In the genomic region with DNA sequence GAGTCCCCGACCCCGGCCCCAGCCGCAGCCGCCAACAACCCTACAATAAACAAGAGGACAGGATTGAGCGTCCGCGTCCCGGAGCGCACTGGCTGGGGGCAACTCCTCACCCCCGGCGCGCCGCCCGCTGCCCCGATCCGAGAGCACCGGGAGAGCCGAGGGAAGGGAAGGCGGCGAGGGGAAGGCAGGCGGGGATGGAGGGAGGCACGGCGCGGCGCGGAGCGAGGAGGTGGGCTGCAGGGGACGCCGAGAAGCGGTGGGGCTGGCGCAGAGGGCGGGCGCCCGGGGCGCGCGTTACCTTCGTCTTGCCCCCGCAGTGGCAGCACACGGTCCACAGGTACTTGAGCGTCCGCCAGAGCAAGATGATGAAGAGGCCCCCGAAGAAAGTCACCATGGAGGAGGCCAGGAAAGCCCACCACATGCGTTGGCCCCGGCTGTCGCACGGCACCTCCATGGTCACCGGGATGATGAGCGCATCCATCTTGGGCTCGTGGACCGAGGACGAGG, we compare ENCODE assay signal across 9 cellular contexts. TPM values are rescaled to one million over a fixed set of nuclear protein-coding genes. Genes with fewer than 3 reads are reported as not detected.
A peak's percentile ranks its signal among the peaks of the same experiment; 100 is the strongest.
DNase-seq lines count a peak whose midpoint lies in the region; FAIRE-seq and TF ChIP-seq lines count a peak whose summit lies in the region.
"Had no signal": no experiment of that assay in that cellular context is flagged by ENCODE, and none has a peak within 500 bp of the region (broad histone marks: within the 10 kb centered on the region; RNA-seq: fewer than 3 reads in every experiment).

No MANE protein-coding gene starts in this region.

- peaks cover 23% of the 10 kb centered on the region for H3K4me1 ChIP-seq in SJSA1 (replicated peaks)

- TF ChIP-seq CTCF in GM12864 (IDR thresholded peaks at IDR 0.05; ENCODE audit: low read depth, low read length, missing control alignments) = no peak
- TF ChIP-seq CTCF in fibroblast of villous mesenchyme (IDR thresholded peaks at IDR 0.05; ENCODE audit: insufficient read depth, low read depth, low read length) = no peak
- TF ChIP-seq CTCF in retinal pigment epithelial cell (conservative IDR thresholded peaks at IDR 0.05; ENCODE audit: low read depth, low read length) = no peak

- peak overlapping the region; percentile 29 for H3K4me3 ChIP-seq in GM12864 (ENCODE audit: low read depth, low read length)
- H3K4me3 ChIP-seq in SJSA1 = peak overlapping the region; percentile 54
- H3K4me3 ChIP-seq in fibroblast of villous mesenchyme (ENCODE audit: low read depth, low read length) = peak overlapping the region; percentile 66
- peak overlapping the region; percentile 76 for H3K4me3 ChIP-seq in retinal pigment epithelial cell (ENCODE audit: low read length)

- no peaks in the 10 kb centered on the region for H3K36me3 ChIP-seq in SJSA1

- no peaks in the 10 kb centered on the region; the same call in 1 of the 2 replicates for H3K9me3 ChIP-seq in SJSA1 (replicated peaks)

- no peak for DNase-seq in GM12864 (ENCODE audit: low read depth)
- no peak for DNase-seq in SJSA1 (ENCODE audit: low read depth in 1 of 2, low spot score in 2 of 2)
- no peak for DNase-seq in fibroblast of villous mesenchyme (ENCODE audit: low read depth)
- DNase-seq in retinal pigment epithelial cell (ENCODE audit: low read depth) = no peak
- no peak for DNase-seq in kidney glomerular epithelial cell (lab: John Stamatoyannopoulos, UW)
- DNase-seq in COR-L47 (lab: John Stamatoyannopoulos, UW) = no peak
- no peak for DNase-seq in GM19239 (ENCODE audit: insufficient read length, low spot score)
- no peak for DNase-seq in SW480 (ENCODE audit: low spot score)
- DNase-seq: activated naive CD4-positive, alpha-beta T cell had no signal

- H3K27ac ChIP-seq in SJSA1 = no peak overlapping the region

- no peak for FAIRE-seq in GM19239 (lab: Jason Lieb, UNC)

- peaks cover 29% of the 10 kb centered on the region for H3K27me3 ChIP-seq in SJSA1 (replicated peaks)

RNA-seq across cellular contexts. Expression of gene KCNMA1, which starts 0.6 kb away (rescaled TPM):
- 0.94 and 1.8 TPM in 2 replicates for total RNA-seq in SJSA1 (2014; rRNA removed; shearing (Covaris generic))
- 11.0 and 36.7 TPM in 2 replicates for total RNA-seq in fibroblast of villous mesenchyme
